ENCODE assay signal across 38 cellular contexts in the genomic region with DNA sequence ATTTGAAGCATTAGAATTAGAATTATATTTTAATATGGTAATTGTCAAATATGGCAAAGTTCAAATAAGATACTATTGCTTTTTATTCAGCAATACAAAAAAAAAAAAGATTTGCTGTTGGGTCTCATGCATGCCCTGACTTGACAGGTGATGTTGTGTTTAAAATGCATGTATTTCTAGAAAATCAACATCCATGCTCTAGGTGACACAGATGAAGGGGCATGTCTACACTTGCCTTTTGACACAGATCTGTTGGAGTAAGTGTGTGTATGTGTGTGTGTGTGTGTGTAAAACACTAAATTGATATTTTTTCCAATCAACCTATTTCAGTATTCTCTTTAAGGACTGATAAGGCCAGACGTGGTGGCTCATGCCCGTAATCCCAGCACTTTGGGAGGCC.
"Had no signal": no experiment of that assay in that cellular context is flagged by ENCODE, and none has a peak within 500 bp of the region (broad histone marks: within the 10 kb centered on the region; RNA-seq: fewer than 3 reads in every experiment).

No MANE protein-coding gene starts in this region.

- H3K27me3 ChIP-seq: adrenal gland, body of pancreas, cardiac muscle cell, dorsolateral prefrontal cortex, gastrocnemius medialis, heart left ventricle had no signal

- H3K27ac ChIP-seq: adrenal gland, body of pancreas, cardiac muscle cell, coronary artery, dorsolateral prefrontal cortex, gastrocnemius medialis, heart left ventricle had no signal

- H3K36me3 Mint-ChIP-seq: activated naive CD8-positive, alpha-beta T cell treated with anti-CD3 and anti-CD28 coated beads for 36 hours; T-cell had no signal

- H3K27ac Mint-ChIP-seq: activated CD4-positive, alpha-beta memory T cell treated with anti-CD3 and anti-CD28 coated beads for 36 hours; activated CD4-positive, alpha-beta T cell treated with anti-CD3 and anti-CD28 coated beads for 36 hours; activated CD4-positive, alpha-beta T cell treated with anti-CD3 and anti-CD28 coated beads, Interleukin-2, amount 10 ng/mL, durations not matched to agents 24 days and 14 days; activated CD8-positive, alpha-beta memory T cell treated with anti-CD3 and anti-CD28 coated beads, Interleukin-2, amount 10 ng/mL, durations not matched to agents 7 days and 5 days; activated CD8-positive, alpha-beta T cell treated with anti-CD3 and anti-CD28 coated beads, Interleukin-2, amount 10 ng/mL, durations not matched to agents 7 days and 5 days; activated naive CD4-positive, alpha-beta T cell treated with anti-CD3 and anti-CD28 coated beads for 36 hours; activated naive CD4-positive, alpha-beta T cell treated with anti-CD3 and anti-CD28 coated beads, Interleukin-2, amount 50 U/mL, for 24 hours; activated naive CD8-positive, alpha-beta T cell treated with anti-CD3 and anti-CD28 coated beads for 36 hours; activated naive CD8-positive, alpha-beta T cell treated with anti-CD3 and anti-CD28 coated beads, Interleukin-2, amount 50 U/mL, for 24 hours; activated T-helper 1 cell treated with anti-CD3 and anti-CD28 coated beads, Interleukin-12 subunit alpha, Interleukin-12 subunit beta, Interleukin-2, Interleukin-4 antibody, amounts not matched to agents 30 ng/mL and 10 ng/mL and 1 ng/mL, durations not matched to agents 14 hours and 24 hours and 36 hours; activated T-helper 2 cell treated with anti-CD3 and anti-CD28 coated beads, Interferon-gamma antibody, Interleukin-2, Interleukin-4, amounts not matched to agents 10 μg/mL and 5 μg/mL and 100 μg/mL, durations not matched to agents 14 hours and 24 hours and 36 hours; dendritic cell treated with granulocyte-macrophage colony-stimulating factor and Interleukin-4, amounts not matched to agents 40 ng/mL and 50 ng/mL, for 4 days; endodermal cell; T-cell; T-helper 1 cell treated with Interleukin-12 subunit alpha and Interleukin-12 subunit beta and Interleukin-4 antibody, amounts not matched to agents 30 μg/mL and 1 μg/mL, for 36 hours; T-helper 2 cell treated with Interferon-gamma antibody and Interleukin-4, amounts not matched to agents 5 μg/mL and 100 μg/mL, for 36 hours had no signal

- H3K4me1 ChIP-seq: adrenal gland had no signal

- H3K9me3 Mint-ChIP-seq: T-helper 1 cell treated with Interleukin-12 subunit alpha and Interleukin-12 subunit beta and Interleukin-4 antibody, amounts not matched to agents 30 μg/mL and 1 μg/mL, for 36 hours had no signal

- H3K4me3 Mint-ChIP-seq: activated CD4-positive, alpha-beta memory T cell treated with anti-CD3 and anti-CD28 coated beads for 36 hours; activated CD4-positive, alpha-beta T cell treated with anti-CD3 and anti-CD28 coated beads for 36 hours; activated CD4-positive, alpha-beta T cell treated with anti-CD3 and anti-CD28 coated beads, Interleukin-2, amount 10 ng/mL, durations not matched to agents 24 days and 14 days; activated CD8-positive, alpha-beta memory T cell treated with anti-CD3 and anti-CD28 coated beads, Interleukin-2, amount 10 ng/mL, durations not matched to agents 7 days and 5 days; activated CD8-positive, alpha-beta T cell treated with anti-CD3 and anti-CD28 coated beads, Interleukin-2, amount 10 ng/mL, durations not matched to agents 7 days and 5 days; activated naive CD4-positive, alpha-beta T cell treated with anti-CD3 and anti-CD28 coated beads for 36 hours; activated naive CD4-positive, alpha-beta T cell treated with anti-CD3 and anti-CD28 coated beads, Interleukin-2, amount 50 U/mL, for 24 hours; activated naive CD8-positive, alpha-beta T cell treated with anti-CD3 and anti-CD28 coated beads for 36 hours; activated naive CD8-positive, alpha-beta T cell treated with anti-CD3 and anti-CD28 coated beads, Interleukin-2, amount 50 U/mL, for 24 hours; activated T-helper 1 cell treated with anti-CD3 and anti-CD28 coated beads, Interleukin-12 subunit alpha, Interleukin-12 subunit beta, Interleukin-2, Interleukin-4 antibody, amounts not matched to agents 30 ng/mL and 10 ng/mL and 1 ng/mL, durations not matched to agents 14 hours and 24 hours and 36 hours; dendritic cell treated with granulocyte-macrophage colony-stimulating factor and Interleukin-4, amounts not matched to agents 40 ng/mL and 50 ng/mL, for 4 days; endodermal cell; T-cell; T-helper 1 cell treated with Interleukin-12 subunit alpha and Interleukin-12 subunit beta and Interleukin-4 antibody, amounts not matched to agents 30 μg/mL and 1 μg/mL, for 36 hours; T-helper 2 cell treated with Interferon-gamma antibody and Interleukin-4, amounts not matched to agents 5 μg/mL and 100 μg/mL, for 36 hours had no signal

- H3K36me3 ChIP-seq: adrenal gland, cardiac muscle cell, gastrocnemius medialis, heart left ventricle had no signal

- H3K9me3 ChIP-seq: adrenal gland, body of pancreas, gastrocnemius medialis, heart left ventricle had no signal

- DNase-seq: activated CD4-positive, alpha-beta memory T cell treated with anti-CD3 and anti-CD28 coated beads for 36 hours; activated CD4-positive, alpha-beta T cell treated with anti-CD3 and anti-CD28 coated beads for 36 hours; activated CD4-positive, alpha-beta T cell treated with anti-CD3 and anti-CD28 coated beads, Interleukin-2, amount 10 ng/mL, durations not matched to agents 24 days and 14 days; activated CD4-positive, CD25-positive, alpha-beta regulatory T cell; activated CD4-positive, CD25-positive, alpha-beta regulatory T cell treated with anti-CD3 and anti-CD28 coated beads, Interleukin-2, amount 50 U/mL, for 72 hours; activated CD8-positive, alpha-beta memory T cell treated with anti-CD3 and anti-CD28 coated beads, Interleukin-2, amount 10 ng/mL, durations not matched to agents 7 days and 5 days; activated CD8-positive, alpha-beta memory T cell treated with anti-CD3 and anti-CD28 coated beads, Interleukin-2, amount 50 U/mL, for 4 hours; activated CD8-positive, alpha-beta T cell treated with anti-CD3 and anti-CD28 coated beads, Interleukin-2, amount 10 ng/mL, durations not matched to agents 7 days and 5 days; activated effector memory CD4-positive, alpha-beta T cell treated with anti-CD3 and anti-CD28 coated beads, Interleukin-2, amount 50 U/mL, for 16 hours; activated naive CD4-positive, alpha-beta T cell treated with anti-CD3 and anti-CD28 coated beads for 36 hours; activated naive CD8-positive, alpha-beta T cell treated with anti-CD3 and anti-CD28 coated beads for 36 hours; activated naive CD8-positive, alpha-beta T cell treated with anti-CD3 and anti-CD28 coated beads, Interleukin-2, amount 50 U/mL, for 24 hours; activated T-cell treated with anti-CD3 and anti-CD28 coated beads, Interleukin-2, amount 50 U/mL, for 1 hour; activated T-cell treated with anti-CD3 and anti-CD28 coated beads, Interleukin-2, amount 50 U/mL, for 48 hours; adrenal gland; amygdala; aorta; body of pancreas; central memory CD4-positive, alpha-beta T cell; cerebellar nuclear complex; dorsolateral prefrontal cortex; effector memory CD4-positive, alpha-beta T cell; endodermal cell; erythroblast; foreskin fibroblast; gastrocnemius medialis; glutamatergic neuron; heart left ventricle; T-cell; T1000 had no signal

- H3K27me3 Mint-ChIP-seq: activated CD4-positive, alpha-beta memory T cell treated with anti-CD3 and anti-CD28 coated beads for 36 hours; activated CD4-positive, alpha-beta T cell treated with anti-CD3 and anti-CD28 coated beads for 36 hours; activated CD4-positive, alpha-beta T cell treated with anti-CD3 and anti-CD28 coated beads, Interleukin-2, amount 10 ng/mL, durations not matched to agents 24 days and 14 days; activated CD8-positive, alpha-beta memory T cell treated with anti-CD3 and anti-CD28 coated beads, Interleukin-2, amount 10 ng/mL, durations not matched to agents 7 days and 5 days; activated naive CD4-positive, alpha-beta T cell treated with anti-CD3 and anti-CD28 coated beads, Interleukin-2, amount 50 U/mL, for 24 hours; activated naive CD8-positive, alpha-beta T cell treated with anti-CD3 and anti-CD28 coated beads for 36 hours; activated naive CD8-positive, alpha-beta T cell treated with anti-CD3 and anti-CD28 coated beads, Interleukin-2, amount 50 U/mL, for 24 hours; dendritic cell treated with granulocyte-macrophage colony-stimulating factor and Interleukin-4, amounts not matched to agents 40 ng/mL and 50 ng/mL, for 4 days; T-cell had no signal

- H3K4me1 Mint-ChIP-seq: activated CD4-positive, alpha-beta T cell treated with anti-CD3 and anti-CD28 coated beads for 36 hours; activated CD4-positive, alpha-beta T cell treated with anti-CD3 and anti-CD28 coated beads, Interleukin-2, amount 10 ng/mL, durations not matched to agents 24 days and 14 days; activated naive CD4-positive, alpha-beta T cell treated with anti-CD3 and anti-CD28 coated beads, Interleukin-2, amount 50 U/mL, for 24 hours; activated naive CD8-positive, alpha-beta T cell treated with anti-CD3 and anti-CD28 coated beads for 36 hours; activated naive CD8-positive, alpha-beta T cell treated with anti-CD3 and anti-CD28 coated beads, Interleukin-2, amount 50 U/mL, for 24 hours; endodermal cell; T-cell had no signal

- H3K4me3 ChIP-seq: adrenal gland, body of pancreas, cardiac muscle cell, coronary artery, dorsolateral prefrontal cortex, gastrocnemius medialis, heart left ventricle had no signal

- ATAC-seq: activated CD4-positive, alpha-beta T cell treated with anti-CD3 and anti-CD28 coated beads for 36 hours; activated CD8-positive, alpha-beta memory T cell treated with anti-CD3 and anti-CD28 coated beads, Interleukin-2, amount 10 ng/mL, durations not matched to agents 7 days and 5 days; activated CD8-positive, alpha-beta T cell treated with anti-CD3 and anti-CD28 coated beads, Interleukin-2, amount 10 ng/mL, durations not matched to agents 7 days and 5 days; body of pancreas; gastrocnemius medialis; heart left ventricle; T-cell had no signal
